Comparison of ENCODE assay signal across 14 cellular contexts in genomic region chr18:55457028-55457427, GRCh38.
DNase-seq lines count a peak whose midpoint lies in the region; ATAC-seq and TF ChIP-seq lines count a peak whose summit lies in the region.
"Had no signal": no experiment of that assay in that cellular context is flagged by ENCODE, and none has a peak within 500 bp of the region (broad histone marks: within the 10 kb centered on the region; RNA-seq: fewer than 3 reads in every experiment).

No MANE protein-coding gene starts in this region.

- peaks cover 25 to 30% of the 10 kb centered on the region in 2 donors for H3K4me1 Mint-ChIP-seq in immature natural killer cell
- no peaks in the 10 kb centered on the region for H3K4me1 Mint-ChIP-seq in stimulated activated effector memory CD8-positive, alpha-beta T cell treated with anti-CD3 and anti-CD28 coated beads, Interleukin-12 subunit alpha, Interleukin-12 subunit beta, amount 100 ng/mL, for 72 hours
- no peaks in the 10 kb centered on the region for H3K4me1 Mint-ChIP-seq in activated T-helper 2 cell treated with anti-CD3 and anti-CD28 coated beads, Interferon-gamma antibody, Interleukin-2, Interleukin-4, amounts not matched to agents 10 μg/mL and 5 μg/mL and 100 μg/mL, durations not matched to agents 14 hours and 24 hours and 36 hours (ENCODE audit: low read depth)

- no peak overlapping the region for H2AFZ ChIP-seq in OCI-LY1 (ENCODE audit: low read length)
- H2AFZ ChIP-seq: GM23248 had no signal

- no peaks in the 10 kb centered on the region for H3F3A ChIP-seq in OCI-LY1 (ENCODE audit: insufficient read depth, low read length)

- H3K4me3 Mint-ChIP-seq in immature natural killer cell = peak overlapping the region; percentile 37 to 75 (median 64)
- no peak overlapping the region for H3K4me3 Mint-ChIP-seq in stimulated activated effector memory CD8-positive, alpha-beta T cell treated with anti-CD3 and anti-CD28 coated beads, Interleukin-12 subunit alpha, Interleukin-12 subunit beta, amount 100 ng/mL, for 72 hours
- H3K4me3 Mint-ChIP-seq in activated T-helper 2 cell treated with anti-CD3 and anti-CD28 coated beads, Interferon-gamma antibody, Interleukin-2, Interleukin-4, amounts not matched to agents 10 μg/mL and 5 μg/mL and 100 μg/mL, durations not matched to agents 14 hours and 24 hours and 36 hours (ENCODE audit: low read depth) = no peak overlapping the region
- H3K4me3 Mint-ChIP-seq: B cell; CD4-positive, alpha-beta T cell had no signal

- H3K27me3 ChIP-seq in OCI-LY1 (ENCODE audit: insufficient read depth, low read length) = no peaks in the 10 kb centered on the region

- H3K79me2 ChIP-seq in OCI-LY1 (ENCODE audit: insufficient read depth, low read length) = peaks cover 22% of the 10 kb centered on the region; the same call in 1 of the 2 replicates

- H3K36me3 ChIP-seq in OCI-LY1 (ENCODE audit: insufficient read depth, low read length) = peaks cover 15% of the 10 kb centered on the region

- no peaks in the 10 kb centered on the region for H3K9me2 ChIP-seq in OCI-LY1 (ENCODE audit: low read depth, low read length)

- no peak overlapping the region for H3K9ac ChIP-seq in OCI-LY1 (ENCODE audit: low read length)
- H3K9ac ChIP-seq: GM23248 had no signal

- no peaks in the 10 kb centered on the region for H3K9me3 ChIP-seq in OCI-LY1 (ENCODE audit: low read length)

- peak overlapping the region; percentile 94 for H3K27ac ChIP-seq in OCI-LY1 (ENCODE audit: low read depth, low read length, poor library complexity, severe bottlenecking)
- H3K27ac ChIP-seq: GM23248 had no signal

- H4K20me1 ChIP-seq in OCI-LY1 (ENCODE audit: insufficient read depth, low read length) = no peaks in the 10 kb centered on the region

- H3K4me3 ChIP-seq in OCI-LY1 (ENCODE audit: low read depth, low read length, poor library complexity, severe bottlenecking) = no peak overlapping the region
- H3K4me3 ChIP-seq: GM23248 had no signal

- H3K27me3 Mint-ChIP-seq in immature natural killer cell (ENCODE audit: low read depth in 3 of 3) = peaks cover 0 to 13% (median 1%) of the 10 kb centered on the region in 3 donors
- H3K27me3 Mint-ChIP-seq in activated T-helper 2 cell treated with anti-CD3 and anti-CD28 coated beads, Interferon-gamma antibody, Interleukin-2, Interleukin-4, amounts not matched to agents 10 μg/mL and 5 μg/mL and 100 μg/mL, durations not matched to agents 14 hours and 24 hours and 36 hours (ENCODE audit: low read depth) = peaks cover 1% of the 10 kb centered on the region
- H3K27me3 Mint-ChIP-seq: B cell; CD4-positive, alpha-beta T cell had no signal

- H3K27ac Mint-ChIP-seq in immature natural killer cell = peak overlapping the region; percentile 48 to 90 (median 80)
- H3K27ac Mint-ChIP-seq in stimulated activated effector memory CD8-positive, alpha-beta T cell treated with anti-CD3 and anti-CD28 coated beads, Interleukin-12 subunit alpha, Interleukin-12 subunit beta, amount 100 ng/mL, for 72 hours = no peak overlapping the region
- H3K27ac Mint-ChIP-seq in activated T-helper 2 cell treated with anti-CD3 and anti-CD28 coated beads, Interferon-gamma antibody, Interleukin-2, Interleukin-4, amounts not matched to agents 10 μg/mL and 5 μg/mL and 100 μg/mL, durations not matched to agents 14 hours and 24 hours and 36 hours = no peak overlapping the region
- H3K27ac Mint-ChIP-seq: B cell; CD4-positive, alpha-beta T cell had no signal

- no peak for TF ChIP-seq CTCF in OCI-LY1 (IDR thresholded peaks at IDR 0.05; ENCODE audit: low read length)

- H3K36me3 Mint-ChIP-seq in immature natural killer cell = no peaks in the 10 kb centered on the region
- H3K36me3 Mint-ChIP-seq in stimulated activated effector memory CD8-positive, alpha-beta T cell treated with anti-CD3 and anti-CD28 coated beads, Interleukin-12 subunit alpha, Interleukin-12 subunit beta, amount 100 ng/mL, for 72 hours = no peaks in the 10 kb centered on the region
- no peaks in the 10 kb centered on the region for H3K36me3 Mint-ChIP-seq in activated T-helper 2 cell treated with anti-CD3 and anti-CD28 coated beads, Interferon-gamma antibody, Interleukin-2, Interleukin-4, amounts not matched to agents 10 μg/mL and 5 μg/mL and 100 μg/mL, durations not matched to agents 14 hours and 24 hours and 36 hours (ENCODE audit: low read depth)

- no peaks in the 10 kb centered on the region for H3K9me3 Mint-ChIP-seq in immature natural killer cell
- peaks cover 3% of the 10 kb centered on the region for H3K9me3 Mint-ChIP-seq in stimulated activated effector memory CD8-positive, alpha-beta T cell treated with anti-CD3 and anti-CD28 coated beads, Interleukin-12 subunit alpha, Interleukin-12 subunit beta, amount 100 ng/mL, for 72 hours
- H3K9me3 Mint-ChIP-seq in activated T-helper 2 cell treated with anti-CD3 and anti-CD28 coated beads, Interferon-gamma antibody, Interleukin-2, Interleukin-4, amounts not matched to agents 10 μg/mL and 5 μg/mL and 100 μg/mL, durations not matched to agents 14 hours and 24 hours and 36 hours = no peaks in the 10 kb centered on the region
- H3K9me3 Mint-ChIP-seq: CD4-positive, alpha-beta T cell had no signal

- H3K4me2 ChIP-seq in OCI-LY1 (ENCODE audit: low read length) = peak overlapping the region; percentile 42; the same call in 1 of the 2 replicates

- peak; percentile 46 for ATAC-seq in GM18907 (IDR thresholded peaks at IDR 0.05; ENCODE audit: unreplicated experiment)
- peak; percentile 45 for ATAC-seq in stimulated activated effector memory CD8-positive, alpha-beta T cell treated with anti-CD3 and anti-CD28 coated beads, Interleukin-12 subunit alpha, Interleukin-12 subunit beta, amount 100 ng/mL, for 72 hours
- ATAC-seq: HepG2 had no signal

- DNase-seq in immature natural killer cell (peak; percentile 69 to 76 (median 74)), NCI-H510A (lab: John Stamatoyannopoulos, UW) (no peak), foreskin melanocyte (no peak)
- DNase-seq in stimulated activated effector memory CD8-positive, alpha-beta T cell treated with anti-CD3 and anti-CD28 coated beads, Interleukin-12 subunit alpha, Interleukin-12 subunit beta, amount 100 ng/mL, for 72 hours (ENCODE audit: low spot score in 2 of 2) = no peak
- no peak for DNase-seq in activated T-helper 2 cell treated with anti-CD3 and anti-CD28 coated beads, Interferon-gamma antibody, Interleukin-2, Interleukin-4, amounts not matched to agents 10 μg/mL and 5 μg/mL and 100 μg/mL, durations not matched to agents 14 hours and 24 hours and 36 hours (ENCODE audit: low spot score)
- DNase-seq: C1 segment of cervical spinal cord; Calu3; CD4-positive, alpha-beta T cell; DMS 273 treated with DMSO at 0.1 percent for 48 hours; GM23248 had no signal

- H3K4me1 ChIP-seq in OCI-LY1 (ENCODE audit: insufficient read depth, low read length, severe bottlenecking) = peaks cover 98% of the 10 kb centered on the region

- intact Hi-C loops in activated T-helper 2 cell treated with anti-CD3 and anti-CD28 coated beads, Interferon-gamma antibody, Interleukin-2, Interleukin-4, amounts not matched to agents 10 μg/mL and 5 μg/mL and 100 μg/mL, durations not matched to agents 14 hours and 24 hours and 36 hours (cut with micrococcal nuclease) = no loop called here

Comparison
In these comparisons a context has a peak if more than half of its experiments do, and no peak if none do; other contexts are left out.
1. DNase-seq: peak in immature natural killer cell (3 of 3); none in stimulated activated effector memory CD8-positive, alpha-beta T cell treated with anti-CD3 and anti-CD28 coated beads, Interleukin-12 subunit alpha, Interleukin-12 subunit beta, amount 100 ng/mL, for 72 hours (0 of 2), NCI-H510A (single experiment), activated T-helper 2 cell treated with anti-CD3 and anti-CD28 coated beads, Interferon-gamma antibody, Interleukin-2, Interleukin-4, amounts not matched to agents 10 μg/mL and 5 μg/mL and 100 μg/mL, durations not matched to agents 14 hours and 24 hours and 36 hours (single experiment) and foreskin melanocyte (single experiment).
2. H3K27ac Mint-ChIP-seq: peak in immature natural killer cell (6 of 6); none in stimulated activated effector memory CD8-positive, alpha-beta T cell treated with anti-CD3 and anti-CD28 coated beads, Interleukin-12 subunit alpha, Interleukin-12 subunit beta, amount 100 ng/mL, for 72 hours (single experiment) and activated T-helper 2 cell treated with anti-CD3 and anti-CD28 coated beads, Interferon-gamma antibody, Interleukin-2, Interleukin-4, amounts not matched to agents 10 μg/mL and 5 μg/mL and 100 μg/mL, durations not matched to agents 14 hours and 24 hours and 36 hours (single experiment).
3. H3K4me3 Mint-ChIP-seq: peak in immature natural killer cell (5 of 5); none in stimulated activated effector memory CD8-positive, alpha-beta T cell treated with anti-CD3 and anti-CD28 coated beads, Interleukin-12 subunit alpha, Interleukin-12 subunit beta, amount 100 ng/mL, for 72 hours (single experiment) and activated T-helper 2 cell treated with anti-CD3 and anti-CD28 coated beads, Interferon-gamma antibody, Interleukin-2, Interleukin-4, amounts not matched to agents 10 μg/mL and 5 μg/mL and 100 μg/mL, durations not matched to agents 14 hours and 24 hours and 36 hours (single experiment).